Comparison of ENCODE assay signal across 23 cellular contexts in the genomic region with DNA sequence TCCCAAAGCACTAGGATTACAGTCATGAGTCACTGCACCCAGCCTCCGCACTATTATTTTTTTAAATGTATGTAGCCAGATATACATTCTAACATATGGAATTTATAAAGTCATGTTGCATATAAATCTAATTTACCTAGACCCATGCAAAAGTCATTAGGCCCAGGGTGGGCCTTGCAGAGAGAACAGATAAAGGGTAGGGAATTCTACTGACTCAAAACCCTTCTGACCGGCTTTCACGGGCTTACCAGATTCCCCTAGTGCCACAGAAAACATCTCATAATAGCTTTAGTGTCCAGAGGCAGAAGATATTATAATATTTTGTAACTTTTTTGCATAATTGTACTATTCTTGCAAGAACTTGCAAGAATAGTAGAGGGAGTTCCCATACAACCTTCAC. TPM values are rescaled to one million over a fixed set of nuclear protein-coding genes. Genes with fewer than 3 reads are reported as not detected.
DNase-seq lines count a peak whose midpoint lies in the region; ATAC-seq and TF ChIP-seq lines count a peak whose summit lies in the region.
"Had no signal": no experiment of that assay in that cellular context is flagged by ENCODE, and none has a peak within 500 bp of the region (broad histone marks: within the 10 kb centered on the region; RNA-seq: fewer than 3 reads in every experiment).

No MANE protein-coding gene starts in this region.

- ATAC-seq in SK-N-SH treated with all-trans-retinoic acid at 6 μM for 48 hours (no peak), upper lobe of right lung (no peak), HG03097 (IDR thresholded peaks at IDR 0.05; ENCODE audit: low FRiP score, unreplicated experiment) (no peak)
- ATAC-seq: CD8-positive, alpha-beta T cell; GM12878 had no signal

- H3K4me3 ChIP-seq in mammary epithelial cell (replicated peaks in 1 of 3; ENCODE audit: insufficient read depth in 1 of 3, low read depth in 2 of 3, low read length in 3 of 3): no peak overlapping the region
- H3K4me3 ChIP-seq in epithelial cell of esophagus (ENCODE audit: low read length): no peak overlapping the region
- no peak overlapping the region for H3K4me3 ChIP-seq in upper lobe of right lung
- H3K4me3 ChIP-seq: BLaER1, GM12878, HAP-1 had no signal

- in situ Hi-C loops in mammary epithelial cell (cut with MboI; ENCODE audit: low sequenced_read_pairs in 2 of 2): no loop called here

- WGBS in mammary epithelial cell (ENCODE audit: low coverage, missing lambda C conversion rate): 94% methylated on average over 3 of the region's 3 CpGs

- H3K4me1 ChIP-seq in mammary epithelial cell (ENCODE audit: insufficient read depth, low read length) (no peaks in the 10 kb centered on the region), upper lobe of right lung (peaks cover 4% of the 10 kb centered on the region)
- H3K4me1 ChIP-seq: Caco-2 had no signal

- no peaks in the 10 kb centered on the region for H3K79me2 ChIP-seq in mammary epithelial cell (ENCODE audit: insufficient read depth, low read length)

- H3K27ac ChIP-seq in mammary epithelial cell (ENCODE audit: insufficient read depth, low read depth, low read length) (no peak overlapping the region), upper lobe of right lung (no peak overlapping the region)
- H3K27ac ChIP-seq: 22Rv1, BLaER1, C4-2B had no signal

- no peak overlapping the region for H3K4me2 ChIP-seq in mammary epithelial cell (ENCODE audit: insufficient read depth, low read depth, low read length)
- H3K4me2 ChIP-seq: BLaER1 had no signal

- POLR2A ChIA-PET in MCF 10A (lab: Yijun Ruan, JAX): interaction anchor here (2.1 to 3.5 kb wide), 2 partner anchors 12 to 14 kb away, joined by 6 to 17 read pairs; no protein-coding TSS in a partner anchor

- no peak overlapping the region for H3K27ac Mint-ChIP-seq in MCF 10A (ENCODE audit: low read depth, unreplicated experiment)
- H3K27ac Mint-ChIP-seq: B cell; CD4-positive, CD25-positive, alpha-beta regulatory T cell; CD8-positive, alpha-beta T cell; HFFc6 had no signal

- H3K27me3 ChIP-seq in mammary epithelial cell (ENCODE audit: insufficient read depth, low read length) (no peaks in the 10 kb centered on the region), upper lobe of right lung (no peaks in the 10 kb centered on the region)
- H3K27me3 ChIP-seq: BLaER1 had no signal

- H3K36me3 ChIP-seq in mammary epithelial cell (ENCODE audit: insufficient read depth, low read length) (no peaks in the 10 kb centered on the region), upper lobe of right lung (no peaks in the 10 kb centered on the region)
- H3K36me3 ChIP-seq: BLaER1, HAP-1 had no signal

- peak; percentile 16 for DNase-seq in MCF 10A (ENCODE audit: unreplicated experiment)
- no peak for DNase-seq in mammary epithelial cell
- DNase-seq in epithelial cell of esophagus (ENCODE audit: low read depth): peak; percentile 23
- peak; percentile 0 for DNase-seq in upper lobe of right lung
- DNase-seq in activated T-cell treated with anti-CD3 and anti-CD28 coated beads, Interleukin-2, amount 50 U/mL, for 1 hour: no peak
- DNase-seq in stimulated activated CD4-positive, alpha-beta T cell treated with anti-CD3 and anti-CD28 coated beads, Interleukin-2, amount 100 ng/mL, for 24 hours: no peak
- DNase-seq: CD4-positive, CD25-positive, alpha-beta regulatory T cell; CD8-positive, alpha-beta T cell; DMS 273 treated with DMSO at 0.1 percent for 48 hours; DMS79; EL; GDM1; GOT3; HFFc6 had no signal

- H3K4me3 Mint-ChIP-seq in MCF 10A (ENCODE audit: unreplicated experiment): no peak overlapping the region
- H3K4me3 Mint-ChIP-seq: B cell; CD4-positive, CD25-positive, alpha-beta regulatory T cell; CD8-positive, alpha-beta T cell; HFFc6 had no signal

- H3K9me3 Mint-ChIP-seq in MCF 10A (ENCODE audit: unreplicated experiment): no peaks in the 10 kb centered on the region
- H3K9me3 Mint-ChIP-seq: CD8-positive, alpha-beta T cell; HFFc6 had no signal

- intact Hi-C loops in MCF 10A (cut with micrococcal nuclease) (no loop called here), mammary epithelial cell (cut with micrococcal nuclease) (no loop called here), upper lobe of right lung (cut with DNase I) (no loop called here)

- H3K4me1 Mint-ChIP-seq in MCF 10A (ENCODE audit: insufficient read depth, unreplicated experiment): peaks cover 8% of the 10 kb centered on the region
- H3K4me1 Mint-ChIP-seq: B cell had no signal

- H3K9me3 ChIP-seq in mammary epithelial cell (replicated peaks; ENCODE audit: insufficient read depth, low read length): no peaks in the 10 kb centered on the region
- no peaks in the 10 kb centered on the region for H3K9me3 ChIP-seq in upper lobe of right lung
- H3K9me3 ChIP-seq: BLaER1, Caco-2, HAP-1 had no signal

- no peaks in the 10 kb centered on the region for H3K36me3 Mint-ChIP-seq in MCF 10A (ENCODE audit: insufficient read depth, unreplicated experiment)
- H3K36me3 Mint-ChIP-seq: CD4-positive, CD25-positive, alpha-beta regulatory T cell; CD8-positive, alpha-beta T cell had no signal

- H3K27me3 Mint-ChIP-seq in MCF 10A (ENCODE audit: insufficient read depth, unreplicated experiment): no peaks in the 10 kb centered on the region
- H3K27me3 Mint-ChIP-seq: B cell; CD4-positive, CD25-positive, alpha-beta regulatory T cell had no signal

- H2AFZ ChIP-seq in mammary epithelial cell (ENCODE audit: low read depth, low read length): no peak overlapping the region

- CTCF ChIA-PET in MCF 10A (lab: Yijun Ruan, JAX): interaction anchor here (0.6 to 1.0 kb wide), 4 partner anchors 13 to 23 kb away, joined by 3 read pairs; no protein-coding TSS in a partner anchor
- CTCF ChIA-PET in mammary epithelial cell (lab: Charles Lee; ENCODE audit: low non-redundant PET): no interaction called here

- no peak overlapping the region for H3K9ac ChIP-seq in mammary epithelial cell (ENCODE audit: insufficient read depth, low read length)
- H3K9ac ChIP-seq: BLaER1 had no signal

- dilution Hi-C loops in mammary epithelial cell (cut with HindIII; ENCODE audit: low sequenced_read_pairs): no loop called here

- no peak for TF ChIP-seq CTCF in MCF 10A (IDR thresholded peaks at IDR 0.05; ENCODE audit: unreplicated experiment)
- TF ChIP-seq CTCF in mammary epithelial cell (conservative IDR thresholded peaks at IDR 0.05 in 1 of 2, IDR thresholded peaks at IDR 0.05 in 1 of 2; ENCODE audit: extremely low read depth in 1 of 2, insufficient read depth in 1 of 2, low read depth in 1 of 2, low read length in 2 of 2): no peak
- TF ChIP-seq CTCF in epithelial cell of esophagus (IDR thresholded peaks at IDR 0.05; ENCODE audit: insufficient read depth, low read depth, low read length, missing control alignments): no peak
- no peak for TF ChIP-seq CTCF in upper lobe of right lung (IDR thresholded peaks at IDR 0.05)

- no peaks in the 10 kb centered on the region for H4K20me1 ChIP-seq in mammary epithelial cell (ENCODE audit: insufficient read depth, low read length)
- H4K20me1 ChIP-seq: BLaER1 had no signal

- BruUV-seq in MCF 10A (replicated peaks; lab: Mats Ljungman, UMichigan): no TSS peak
- BruUV-seq in mammary epithelial cell (replicated peaks; lab: Mats Ljungman, UMichigan): no TSS peak

TF ChIP-seq in SK-N-SH treated with all-trans-retinoic acid at 6 μM for 48 hours, 23 proteins besides CTCF, POLR2A, EP300 and RAD21:
- TF ChIP-seq TCF4 (CRISPR knock-in tag; IDR thresholded peaks at IDR 0.05; ENCODE audit: borderline replicate concordance) (peak; percentile 43; the same call in 1 of the 2 replicates), RARB (CRISPR knock-in tag; IDR thresholded peaks at IDR 0.05) (no peak), CSRNP3 (CRISPR knock-in tag; IDR thresholded peaks at IDR 0.05) (no peak)
- TF ChIP-seq, protein P1, sequence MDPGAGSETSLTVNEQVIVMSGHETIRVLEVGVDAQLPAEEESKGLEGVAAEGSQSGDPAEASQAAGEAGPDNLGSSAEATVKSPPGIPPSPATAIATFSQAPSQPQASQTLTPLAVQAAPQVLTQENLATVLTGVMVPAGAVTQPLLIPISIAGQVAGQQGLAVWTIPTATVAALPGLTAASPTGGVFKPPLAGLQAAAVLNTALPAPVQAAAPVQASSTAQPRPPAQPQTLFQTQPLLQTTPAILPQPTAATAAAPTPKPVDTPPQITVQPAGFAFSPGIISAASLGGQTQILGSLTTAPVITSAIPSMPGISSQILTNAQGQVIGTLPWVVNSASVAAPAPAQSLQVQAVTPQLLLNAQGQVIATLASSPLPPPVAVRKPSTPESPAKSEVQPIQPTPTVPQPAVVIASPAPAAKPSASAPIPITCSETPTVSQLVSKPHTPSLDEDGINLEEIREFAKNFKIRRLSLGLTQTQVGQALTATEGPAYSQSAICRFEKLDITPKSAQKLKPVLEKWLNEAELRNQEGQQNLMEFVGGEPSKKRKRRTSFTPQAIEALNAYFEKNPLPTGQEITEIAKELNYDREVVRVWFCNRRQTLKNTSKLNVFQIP (CRISPR knock-in tag; IDR thresholded peaks at IDR 0.05; ENCODE audit: borderline replicate concordance, low read depth): no peak
TF ChIP-seq in SK-N-SH treated with all-trans-retinoic acid at 6 μM for 48 hours: peak in this region for 1.

RNA-seq across cellular contexts. Expression of gene HELZ, which starts 20.6 kb away (rescaled TPM):
- total RNA-seq in MCF 10A (2022) (56.7 and 71.7 TPM in 2 replicates), mammary epithelial cell (10 to 100 TPM; 51.3 to 62.5 TPM), upper lobe of right lung (72.5 TPM)
- polyA plus RNA-seq in mammary epithelial cell: 11.9 TPM
- 38.6 TPM for polyA minus RNA-seq in mammary epithelial cell

Comparison
In these comparisons a context has a peak if more than half of its experiments do, and no peak if none do; other contexts are left out.
1. DNase-seq: peak in MCF 10A (single experiment), epithelial cell of esophagus (single experiment) and upper lobe of right lung (single experiment); none in mammary epithelial cell (single experiment), activated T-cell treated with anti-CD3 and anti-CD28 coated beads, Interleukin-2, amount 50 U/mL, for 1 hour (single experiment) and stimulated activated CD4-positive, alpha-beta T cell treated with anti-CD3 and anti-CD28 coated beads, Interleukin-2, amount 100 ng/mL, for 24 hours (0 of 2).